In genomic region chr9:85610074-85610855, GRCh38 we compare ENCODE assay signal across 8 cellular contexts.
DNase-seq lines count a peak whose midpoint lies in the region; ATAC-seq and TF ChIP-seq lines count a peak whose summit lies in the region.

No MANE protein-coding gene starts in this region.

- H3K18ac ChIP-seq in neuronal stem cell (ENCODE audit: low read length) = no peak overlapping the region

- peaks cover 0 to 1% of the 10 kb centered on the region in 2 donors for H3K36me3 Mint-ChIP-seq in activated T-cell treated with anti-CD3 and anti-CD28 coated beads, Interleukin-2, amount 50 U/mL, for 72 hours (ENCODE audit: insufficient read depth in 2 of 2)

- H2BK12ac ChIP-seq in neuronal stem cell (ENCODE audit: low read length) = no peak overlapping the region

- H2AFZ ChIP-seq in neuronal stem cell (ENCODE audit: low read length) = no peak overlapping the region

- H3K9ac ChIP-seq in neuronal stem cell (ENCODE audit: low read depth, low read length, poor library complexity) = no peak overlapping the region

- no peaks in the 10 kb centered on the region for H3K4me1 ChIP-seq in neuronal stem cell (ENCODE audit: control insufficient read depth in 2 of 2, insufficient read depth in 1 of 2, low read depth in 1 of 2, low read length in 2 of 2)

- no peak overlapping the region for H4K8ac ChIP-seq in neuronal stem cell (ENCODE audit: low read depth, low read length)

- H3K14ac ChIP-seq in neuronal stem cell (ENCODE audit: low read length) = no peak overlapping the region

- H3K27me3 ChIP-seq in neuronal stem cell (ENCODE audit: control insufficient read depth in 3 of 3, insufficient read depth in 3 of 3, low read depth in 1 of 3, low read length in 3 of 3) = no peaks in the 10 kb centered on the region

- TF ChIP-seq CTCF in fibroblast of villous mesenchyme (IDR thresholded peaks at IDR 0.05; ENCODE audit: insufficient read depth, low read depth, low read length) = peak; percentile 79

- H3K27ac ChIP-seq in neuronal stem cell (replicated peaks; ENCODE audit: low read length) = no peak overlapping the region

- H3K4me1 Mint-ChIP-seq in activated T-cell treated with anti-CD3 and anti-CD28 coated beads, Interleukin-2, amount 50 U/mL, for 72 hours (ENCODE audit: low read depth) = peaks cover 8% of the 10 kb centered on the region

- H3K36me3 ChIP-seq in neuronal stem cell (replicated peaks in 1 of 2; ENCODE audit: control insufficient read depth in 2 of 2, insufficient read depth in 2 of 2, low read length in 2 of 2) = peaks cover 0 to 7% of the 10 kb centered on the region in 2 donors

- H2AK5ac ChIP-seq in neuronal stem cell (ENCODE audit: low read depth, low read length) = no peak overlapping the region

- H3K4me3 ChIP-seq in fibroblast of villous mesenchyme (ENCODE audit: low read depth, low read length) = peak overlapping the region; percentile 26
- no peak overlapping the region for H3K4me3 ChIP-seq in neuronal stem cell (ENCODE audit: low read length in 2 of 2)

- no peak overlapping the region for H2BK15ac ChIP-seq in neuronal stem cell (ENCODE audit: low read length)

- H3K27me3 Mint-ChIP-seq in activated T-cell treated with anti-CD3 and anti-CD28 coated beads, Interleukin-2, amount 50 U/mL, for 72 hours (ENCODE audit: low read depth) = no peaks in the 10 kb centered on the region

- H3K4me3 Mint-ChIP-seq in activated T-cell treated with anti-CD3 and anti-CD28 coated beads, Interleukin-2, amount 50 U/mL, for 72 hours = peak overlapping the region; percentile 50 to 55

- peak; percentile 80 for ATAC-seq in GM19324 (IDR thresholded peaks at IDR 0.05; ENCODE audit: low FRiP score, unreplicated experiment)
- ATAC-seq in HG03280 (IDR thresholded peaks at IDR 0.05; ENCODE audit: unreplicated experiment) = peak; percentile 97
- ATAC-seq in activated T-cell treated with anti-CD3 and anti-CD28 coated beads, Interleukin-2, amount 50 U/mL, for 72 hours (replicated peaks in 1 of 2) = peak; percentile 73 to 87

- H3K9me3 ChIP-seq in neuronal stem cell (replicated peaks in 1 of 2; ENCODE audit: control insufficient read depth in 2 of 2, insufficient read depth in 1 of 2, low read depth in 1 of 2, low read length in 2 of 2) = no peaks in the 10 kb centered on the region

- H3K27ac Mint-ChIP-seq in activated T-cell treated with anti-CD3 and anti-CD28 coated beads, Interleukin-2, amount 50 U/mL, for 72 hours = peak overlapping the region; percentile 95

- H3K79me1 ChIP-seq in neuronal stem cell (ENCODE audit: low read depth, low read length) = no peaks in the 10 kb centered on the region

- H3K9me3 Mint-ChIP-seq in activated T-cell treated with anti-CD3 and anti-CD28 coated beads, Interleukin-2, amount 50 U/mL, for 72 hours = no peaks in the 10 kb centered on the region

- peak; percentile 30 for DNase-seq in DMS 273 treated with DMSO at 0.1 percent for 48 hours (lab: John Stamatoyannopoulos, UW)
- peak; percentile 45 for DNase-seq in NCI-H345 (lab: John Stamatoyannopoulos, UW)
- DNase-seq in activated T-cell treated with anti-CD3 and anti-CD28 coated beads, Interleukin-2, amount 50 U/mL, for 72 hours = peak; percentile 31 to 42
- DNase-seq in fibroblast of villous mesenchyme (ENCODE audit: low read depth) = peak; percentile 77
- DNase-seq in neuronal stem cell (ENCODE audit: low spot score) = peak; percentile 66
- DNase-seq in UCSD-AML1 (lab: John Stamatoyannopoulos, UW; ENCODE audit: unreplicated experiment) = no peak

- H3K4ac ChIP-seq in neuronal stem cell (ENCODE audit: low read length) = no peak overlapping the region

- no peak overlapping the region for H4K91ac ChIP-seq in neuronal stem cell (ENCODE audit: low read depth, low read length, poor library complexity)

- no peak overlapping the region for H2BK5ac ChIP-seq in neuronal stem cell (ENCODE audit: low read length)

- H2BK120ac ChIP-seq in neuronal stem cell (ENCODE audit: low read depth, low read length) = no peak overlapping the region

- no peak overlapping the region for H3K4me2 ChIP-seq in neuronal stem cell (ENCODE audit: insufficient read depth, low read length, poor library complexity, severe bottlenecking)

- WGBS in neuronal stem cell (ENCODE audit: extremely low coverage in 2 of 2, insufficient read length in 2 of 2, insufficient replicate concordance in 1 of 2), 2 donors = no CpG with 5 or more reads among the region's 4 CpGs

- no peak overlapping the region for H3K23ac ChIP-seq in neuronal stem cell (ENCODE audit: low read depth, low read length, poor library complexity)
